Comparison of ENCODE assay signal across 15 cellular contexts in the genomic region with DNA sequence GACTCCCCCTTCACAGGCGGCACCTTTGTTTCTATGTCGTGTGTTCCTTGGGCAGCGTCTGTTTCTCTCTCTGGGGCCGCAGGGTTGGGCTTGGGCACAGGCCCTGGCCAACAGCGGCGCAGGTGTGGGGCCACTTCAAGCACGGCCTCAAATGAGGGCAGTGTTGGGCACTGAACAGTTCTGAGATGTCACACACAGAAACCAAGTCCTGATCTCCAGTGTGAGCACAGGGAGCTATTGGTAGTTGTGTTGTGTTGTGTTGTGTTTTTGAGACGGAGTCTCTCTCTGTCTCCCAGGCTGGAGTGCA. TPM values are rescaled to one million over a fixed set of nuclear protein-coding genes. Genes with fewer than 3 reads are reported as not detected.
DNase-seq lines count a peak whose midpoint lies in the region; ATAC-seq, FAIRE-seq and TF ChIP-seq lines count a peak whose summit lies in the region.
"Had no signal": no experiment of that assay in that cellular context is flagged by ENCODE, and none has a peak within 500 bp of the region (broad histone marks: within the 10 kb centered on the region; RNA-seq: fewer than 3 reads in every experiment).

No MANE protein-coding gene starts in this region.

- H3K27ac Mint-ChIP-seq in CD4-positive, alpha-beta memory T cell: peak overlapping the region; percentile 6 to 95 (median 90)

- peaks cover 94% of the 10 kb centered on the region for H3K4me1 ChIP-seq in CD4-positive, alpha-beta memory T cell (ENCODE audit: insufficient read depth, low read length)
- H3K4me1 ChIP-seq in heart left ventricle (peaks cover 0 to 88% (median 48%) of the 10 kb centered on the region in 12 donors), parathyroid adenoma (peaks cover 20% of the 10 kb centered on the region)

- intact Hi-C loops in CD4-positive, alpha-beta memory T cell (cut with micrococcal nuclease): loop anchor here (5.0 kb wide), 1 partner anchor 39 kb away; no protein-coding TSS in a partner anchor
- intact Hi-C loops in heart left ventricle (cut with DNase I): loop anchor here in 1 of 10 donors (5.0 kb wide), 1 partner anchor 41 kb away; a partner anchor contains a TSS

- H3K36me3 Mint-ChIP-seq in CD4-positive, alpha-beta memory T cell: peaks cover 3 to 11% of the 10 kb centered on the region in 2 donors
- H3K36me3 Mint-ChIP-seq: naive B cell had no signal

- peaks cover 74% of the 10 kb centered on the region for H3K79me2 ChIP-seq in parathyroid adenoma

- H3K27me3 Mint-ChIP-seq in CD4-positive, alpha-beta memory T cell: no peaks in the 10 kb centered on the region
- H3K27me3 Mint-ChIP-seq: naive B cell had no signal

- H3K9me3 ChIP-seq in CD4-positive, alpha-beta memory T cell (ENCODE audit: control insufficient read depth in 1 of 2, low read length in 2 of 2): no peaks in the 10 kb centered on the region
- H3K9me3 ChIP-seq in KOPT-K1 (ENCODE audit: insufficient read depth, low read length, poor library complexity, severe bottlenecking) (no peaks in the 10 kb centered on the region), heart left ventricle (no peaks in the 10 kb centered on the region), parathyroid adenoma (ENCODE audit: control insufficient read depth, low read length) (no peaks in the 10 kb centered on the region)
- H3K9me3 ChIP-seq: Peyer's patch, sigmoid colon had no signal

- DNase-seq in CD4-positive, alpha-beta memory T cell: no peak
- DNase-seq in heart left ventricle: peak in 1 of 5 donors; percentile 51
- DNase-seq in NCI-H774 (lab: John Stamatoyannopoulos, UW): no peak
- no peak for DNase-seq in urothelium cell line (ENCODE audit: low spot score)
- DNase-seq: naive B cell; NCI-H187 treated with DMSO at 0.1 percent for 48 hours; NCI-H524 treated with DMSO at 0.1 percent for 48 hours; Peyer's patch; sigmoid colon; stimulated activated CD4-positive, alpha-beta T cell treated with anti-CD3 and anti-CD28 coated beads, Interleukin-4, amount 100 ng/mL, for 1 hour had no signal

- H3K27ac ChIP-seq in CD4-positive, alpha-beta memory T cell (ENCODE audit: low read depth, low read length): peak overlapping the region; percentile 52
- H3K27ac ChIP-seq in KOPT-K1 (ENCODE audit: low read depth, low read length, poor library complexity, severe bottlenecking): peak overlapping the region; percentile 15
- peak overlapping the region in 2 of 12 donors; percentile 15 to 19 for H3K27ac ChIP-seq in heart left ventricle
- H3K27ac ChIP-seq in parathyroid adenoma: peak overlapping the region; percentile 88
- H3K27ac ChIP-seq: Peyer's patch, sigmoid colon had no signal

- no peaks in the 10 kb centered on the region for H3K36me3 ChIP-seq in CD4-positive, alpha-beta memory T cell (ENCODE audit: insufficient read depth, low read length)
- H3K36me3 ChIP-seq in KOPT-K1 (ENCODE audit: insufficient read depth, low read length) (peaks cover 31% of the 10 kb centered on the region; the same call in 1 of the 2 replicates), heart left ventricle (no peaks in the 10 kb centered on the region), parathyroid adenoma (ENCODE audit: control insufficient read depth, insufficient read depth, low read length) (no peaks in the 10 kb centered on the region)
- H3K36me3 ChIP-seq: Peyer's patch, sigmoid colon had no signal

- ATAC-seq in heart left ventricle (peak; percentile 43 to 81 (median 72)), HG03565 (IDR thresholded peaks at IDR 0.05; ENCODE audit: unreplicated experiment) (no peak)
- ATAC-seq: activated CD4-positive, CD25-positive, alpha-beta regulatory T cell treated with anti-CD3 and anti-CD28 coated beads, Interleukin-2, amount 50 U/mL, for 24 hours had no signal

- no peaks in the 10 kb centered on the region for H3K9me3 Mint-ChIP-seq in CD4-positive, alpha-beta memory T cell
- H3K9me3 Mint-ChIP-seq: naive B cell had no signal

- TF ChIP-seq POLR2A in heart left ventricle (IDR thresholded peaks at IDR 0.05): no peak

- peak overlapping the region; percentile 13 for H3K9ac ChIP-seq in parathyroid adenoma

- CTCF ChIA-PET in CD4-positive, alpha-beta memory T cell (lab: Charles Lee; ENCODE audit: partially characterized antibody): interaction anchor here (0.6 to 2.1 kb wide), 3 partner anchors 41 to 518 kb away, joined by 3 to 9 read pairs (median 5); a partner anchor contains a TSS

- H3K4me3 Mint-ChIP-seq in CD4-positive, alpha-beta memory T cell: no peak overlapping the region
- H3K4me3 Mint-ChIP-seq: naive B cell had no signal

- POLR2A ChIA-PET in CD4-positive, alpha-beta memory T cell (lab: Charles Lee; ENCODE audit: partially characterized antibody): interaction anchor here (1.1 to 3.8 kb wide), 6 partner anchors 10 to 59 kb away, joined by 3 to 24 read pairs (median 10); a partner anchor contains a TSS

- FAIRE-seq in urothelium cell line (lab: Jason Lieb, UNC): no peak

- 66 to 76% (median 71%) methylated on average over 5 to 8 of the region's 8 CpGs for WGBS in heart left ventricle, 4 donors

- H3K4me2 ChIP-seq in parathyroid adenoma (ENCODE audit: low read length): peak overlapping the region; percentile 39

- peaks cover 65 to 94% (median 82%) of the 10 kb centered on the region in 4 donors for H3K4me1 Mint-ChIP-seq in CD4-positive, alpha-beta memory T cell

- H3K27me3 ChIP-seq in CD4-positive, alpha-beta memory T cell (ENCODE audit: insufficient read depth, low read length): no peaks in the 10 kb centered on the region
- H3K27me3 ChIP-seq in heart left ventricle (no peaks in the 10 kb centered on the region), parathyroid adenoma (ENCODE audit: control insufficient read depth, insufficient read depth, low read length) (no peaks in the 10 kb centered on the region)
- H3K27me3 ChIP-seq: dorsolateral prefrontal cortex, Peyer's patch, sigmoid colon had no signal

- H2AFZ ChIP-seq in parathyroid adenoma: peak overlapping the region; percentile 73

- H3K4me3 ChIP-seq in CD4-positive, alpha-beta memory T cell (ENCODE audit: low read length in 2 of 2): no peak overlapping the region
- H3K4me3 ChIP-seq in heart left ventricle (no peak overlapping the region), parathyroid adenoma (ENCODE audit: low read depth, low read length) (peak overlapping the region; percentile 15)
- H3K4me3 ChIP-seq: dorsolateral prefrontal cortex, Peyer's patch, sigmoid colon had no signal

- TF ChIP-seq CTCF in heart left ventricle (IDR thresholded peaks at IDR 0.05): no peak
- TF ChIP-seq CTCF in parathyroid adenoma (IDR thresholded peaks at IDR 0.05): peak; percentile 12

RNA-seq across cellular contexts. Expression of a gene that starts 42.7 kb away (rescaled TPM):
- total RNA-seq in CD4-positive, alpha-beta memory T cell: 100 to 1,000 TPM; 101 to 108 TPM
- polyA plus RNA-seq in CD4-positive, alpha-beta memory T cell: 10 to 100 TPM in 1 of 2 donors, 1 to 10 TPM in 1; 3.8 to 30.6 TPM
- 10 to 100 TPM; 18.1 to 49.5 (median 35.5) TPM for total RNA-seq in heart left ventricle
- polyA plus RNA-seq in heart left ventricle: 10 to 100 TPM in 1 of 2 donors, 1 to 10 TPM in 1; 7.5 to 27.0 TPM
